ENCODE assay signal across 29 cellular contexts in the genomic region with DNA sequence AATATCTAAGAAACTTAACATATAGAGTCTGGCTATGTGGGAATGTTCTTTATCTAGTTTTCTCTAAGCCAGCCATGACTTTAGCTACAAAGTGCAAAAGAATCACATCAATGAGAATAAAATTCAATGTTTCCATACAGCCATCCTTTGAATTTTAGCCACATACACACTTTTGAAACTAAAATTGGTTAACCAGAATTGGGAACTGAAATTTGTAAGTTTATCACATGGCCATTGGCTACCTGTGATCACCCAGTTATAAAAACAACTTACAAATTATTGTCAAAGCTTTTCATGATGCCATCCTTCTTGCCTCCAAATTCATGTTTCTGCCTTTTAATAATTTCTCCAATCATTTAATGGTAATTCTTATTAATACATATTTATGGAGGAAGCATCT. TPM values are rescaled to one million over a fixed set of nuclear protein-coding genes. Genes with fewer than 3 reads are reported as not detected.
"Had no signal": no experiment of that assay in that cellular context is flagged by ENCODE, and none has a peak within 500 bp of the region (broad histone marks: within the 10 kb centered on the region; RNA-seq: fewer than 3 reads in every experiment).

No MANE protein-coding gene starts in this region.

- FAIRE-seq: small intestine had no signal

- H3K36me3 Mint-ChIP-seq: natural killer cell; stimulated activated effector memory CD8-positive, alpha-beta T cell treated with anti-CD3 and anti-CD28 coated beads, Interleukin-12 subunit alpha, Interleukin-12 subunit beta, amount 100 ng/mL, for 72 hours; type B pancreatic cell had no signal

- H3K9me3 ChIP-seq: ovary, psoas muscle, right lobe of liver, sigmoid colon, suprapubic skin, testis, tibial artery, transverse colon, upper lobe of right lung, uterus had no signal

- H3K27me3 Mint-ChIP-seq: progenitor cell of endocrine pancreas, type B pancreatic cell had no signal

- H3K4me2 ChIP-seq: neural progenitor cell had no signal

- H3K27me3 ChIP-seq: neural progenitor cell, ovary, right lobe of liver, sigmoid colon, suprapubic skin, testis, tibial artery, transverse colon, upper lobe of right lung, uterus had no signal

- DNase-seq: natural killer cell; occipital lobe; ovary; posterior cingulate gyrus; psoas muscle; right cardiac atrium; right lobe of liver; sigmoid colon; small intestine; stimulated activated CD4-positive, alpha-beta T cell treated with anti-CD3 and anti-CD28 coated beads, Interleukin-15, amount 100 ng/mL, for 24 hours; stimulated activated CD4-positive, alpha-beta T cell treated with anti-CD3 and anti-CD28 coated beads, Interleukin-2, amount 100 ng/mL, for 24 hours; stimulated activated CD4-positive, alpha-beta T cell treated with anti-CD3 and anti-CD28 coated beads, Interleukin-2, amount 100 ng/mL, for 48 hours; stimulated activated CD4-positive, alpha-beta T cell treated with anti-CD3 and anti-CD28 coated beads, Interleukin-4, amount 100 ng/mL, for 24 hours; stimulated activated naive CD4-positive, alpha-beta T cell; stimulated activated naive CD8-positive, alpha-beta T cell treated with anti-CD3 and anti-CD28 coated beads, Interleukin-15, amount 100 ng/mL, for 72 hours; stimulated activated naive CD8-positive, alpha-beta T cell treated with anti-CD3 and anti-CD28 coated beads, Interleukin-15, Interleukin-2, amounts not matched to agents 100 U/mL and 50 U/mL, for 24 hours; substantia nigra; testis; tibial artery; transverse colon; upper lobe of right lung; uterus had no signal

- H3K4me1 ChIP-seq: parathyroid adenoma, psoas muscle, right lobe of liver, sigmoid colon, suprapubic skin, testis, tibial artery, transverse colon, upper lobe of right lung, uterus had no signal

- H3K27ac Mint-ChIP-seq: natural killer cell; nephron; neural progenitor cell; progenitor cell of endocrine pancreas; stimulated activated effector memory CD8-positive, alpha-beta T cell treated with anti-CD3 and anti-CD28 coated beads, Interleukin-12 subunit alpha, Interleukin-12 subunit beta, amount 100 ng/mL, for 72 hours; stimulated activated naive CD8-positive, alpha-beta T cell treated with anti-CD3 and anti-CD28 coated beads, Interleukin-15, amount 100 ng/mL, for 72 hours; type B pancreatic cell had no signal

- H3K27ac ChIP-seq: neural progenitor cell, ovary, parathyroid adenoma, psoas muscle, right lobe of liver, sigmoid colon, suprapubic skin, testis, tibial artery, transverse colon, upper lobe of right lung, uterus had no signal

- H3K79me2 ChIP-seq: parathyroid adenoma had no signal

- H3K36me3 ChIP-seq: neural progenitor cell, ovary, right lobe of liver, sigmoid colon, suprapubic skin, transverse colon, upper lobe of right lung, uterus had no signal

- H3K4me3 Mint-ChIP-seq: natural killer cell; nephron; neural progenitor cell; stimulated activated effector memory CD8-positive, alpha-beta T cell treated with anti-CD3 and anti-CD28 coated beads, Interleukin-12 subunit alpha, Interleukin-12 subunit beta, amount 100 ng/mL, for 72 hours; type B pancreatic cell had no signal

- H3K4me1 Mint-ChIP-seq: natural killer cell, nephron, neural progenitor cell had no signal

- ATAC-seq: natural killer cell; psoas muscle; right cardiac atrium; right lobe of liver; stimulated activated effector memory CD8-positive, alpha-beta T cell treated with anti-CD3 and anti-CD28 coated beads, Interleukin-12 subunit alpha, Interleukin-12 subunit beta, amount 100 ng/mL, for 72 hours; stimulated activated naive CD8-positive, alpha-beta T cell treated with anti-CD3 and anti-CD28 coated beads, Interleukin-15, amount 100 ng/mL, for 72 hours; stimulated activated naive CD8-positive, alpha-beta T cell treated with anti-CD3 and anti-CD28 coated beads, Interleukin-15, Interleukin-2, amounts not matched to agents 100 U/mL and 50 U/mL, for 24 hours; upper lobe of right lung had no signal

- H3K4me3 ChIP-seq: neural progenitor cell, ovary, psoas muscle, right lobe of liver, sigmoid colon, suprapubic skin, testis, tibial artery, transverse colon, upper lobe of right lung, uterus had no signal

- H3K9ac ChIP-seq: neural progenitor cell, parathyroid adenoma had no signal

- H3K9me3 Mint-ChIP-seq: neural progenitor cell; stimulated activated effector memory CD8-positive, alpha-beta T cell treated with anti-CD3 and anti-CD28 coated beads, Interleukin-12 subunit alpha, Interleukin-12 subunit beta, amount 100 ng/mL, for 72 hours; stimulated activated naive CD8-positive, alpha-beta T cell treated with anti-CD3 and anti-CD28 coated beads, Interleukin-15, amount 100 ng/mL, for 72 hours; type B pancreatic cell had no signal

- H2AFZ ChIP-seq: neural progenitor cell, parathyroid adenoma had no signal

RNA-seq across cellular contexts. Expression of a gene that starts 49.9 kb away (rescaled TPM):
- total RNA-seq: natural killer cell had no signal
